8 cellular contexts compared by ENCODE assay signal in genomic region chr4:88818650-88819470, GRCh38.
DNase-seq lines count a peak whose midpoint lies in the region; ATAC-seq, FAIRE-seq and TF ChIP-seq lines count a peak whose summit lies in the region.

No MANE protein-coding gene starts in this region.

- no peak for TF ChIP-seq POLR2A in adrenal gland (IDR thresholded peaks at IDR 0.05)

- no peaks in the 10 kb centered on the region for H4K20me1 ChIP-seq in KMS-11 (ENCODE audit: insufficient read depth)
- peaks cover 28% of the 10 kb centered on the region for H4K20me1 ChIP-seq in hepatocyte (ENCODE audit: insufficient read depth, poor library complexity, severe bottlenecking)

- DNase-seq in GM03348 (ENCODE audit: low spot score) (peak; percentile 28), Panc1 (ENCODE audit: low read depth, low spot score) (peak; percentile 35), adrenal gland (peak in 6 of 7 donors; percentile 31 to 77 (median 46)), hepatocyte (ENCODE audit: low spot score) (peak; percentile 56), small intestine (peak; percentile 77), germinal center (ENCODE audit: low spot score) (no peak)

- H3K79me2 ChIP-seq in KMS-11 (ENCODE audit: insufficient read depth, low read depth) (no peaks in the 10 kb centered on the region), hepatocyte (peaks cover 88% of the 10 kb centered on the region)

- ATAC-seq in Panc1 = peak; percentile 58
- no peak for ATAC-seq in HG02973 (IDR thresholded peaks at IDR 0.05; ENCODE audit: unreplicated experiment)

- peak; percentile 71 for TF ChIP-seq CTCF in KMS-11 (conservative IDR thresholded peaks at IDR 0.05; ENCODE audit: low read depth, low read length)
- peak; percentile 79 for TF ChIP-seq CTCF in Panc1 (IDR thresholded peaks at IDR 0.05)
- peak; percentile 32 to 73 (median 61) for TF ChIP-seq CTCF in adrenal gland (IDR thresholded peaks at IDR 0.05)
- TF ChIP-seq CTCF in hepatocyte (IDR thresholded peaks at IDR 0.05; ENCODE audit: poor library complexity) = peak; percentile 67

- H3K9me3 ChIP-seq in Panc1 (ENCODE audit: control insufficient read depth, insufficient read depth, low read depth, low read length) = no peaks in the 10 kb centered on the region
- no peaks in the 10 kb centered on the region for H3K9me3 ChIP-seq in adrenal gland (replicated peaks in 1 of 3)
- no peaks in the 10 kb centered on the region for H3K9me3 ChIP-seq in hepatocyte (ENCODE audit: low read depth)
- H3K9me3 ChIP-seq in small intestine (ENCODE audit: control insufficient read depth, low read depth) = no peaks in the 10 kb centered on the region

- H2AFZ ChIP-seq in KMS-11 (ENCODE audit: low read depth) (no peak overlapping the region), hepatocyte (no peak overlapping the region)

- H3K27me3 ChIP-seq in KMS-11 (ENCODE audit: insufficient read depth, low read depth) (no peaks in the 10 kb centered on the region), Panc1 (ENCODE audit: control insufficient read depth, insufficient read depth, low read length) (no peaks in the 10 kb centered on the region), adrenal gland (no peaks in the 10 kb centered on the region), hepatocyte (no peaks in the 10 kb centered on the region), small intestine (ENCODE audit: control insufficient read depth in 2 of 2, insufficient read depth in 2 of 2, low read length in 2 of 2) (no peaks in the 10 kb centered on the region)

- no peak overlapping the region for H3K9ac ChIP-seq in KMS-11

- intact Hi-C loops in Panc1 (cut with micrococcal nuclease; ENCODE audit: unreplicated experiment) (loop anchor here (1.0 kb wide), 1 partner anchor 205 kb away; no protein-coding TSS in a partner anchor), adrenal gland (cut with DNase I) (loop anchor here (5.0 to 10.0 kb wide), 3 partner anchors 114 to 208 kb away; no protein-coding TSS in a partner anchor)

- no TSS peak for BruUV-seq in Panc1 (replicated peaks; lab: Mats Ljungman, UMichigan)

- POLR2A ChIA-PET in Panc1 (lab: Charles Lee) = no interaction called here

- H3K4me1 ChIP-seq in KMS-11 (ENCODE audit: low read depth, poor library complexity, severe bottlenecking) (peaks cover 35% of the 10 kb centered on the region), Panc1 (ENCODE audit: control insufficient read depth, insufficient read depth, low read length) (no peaks in the 10 kb centered on the region), adrenal gland (replicated peaks in 1 of 2) (peaks cover 9 to 66% of the 10 kb centered on the region in 2 donors), hepatocyte (ENCODE audit: insufficient read depth) (peaks cover 23% of the 10 kb centered on the region), small intestine (ENCODE audit: control insufficient read depth in 2 of 2, insufficient read depth in 1 of 2, low read depth in 1 of 2, low read length in 1 of 2) (peaks cover 0 to 10% of the 10 kb centered on the region in 2 donors)

- H3K27ac ChIP-seq in KMS-11 (no peak overlapping the region), Panc1 (ENCODE audit: low read length) (no peak overlapping the region), adrenal gland (no peak overlapping the region), hepatocyte (peak overlapping the region; percentile 91), small intestine (ENCODE audit: low read depth in 1 of 2, low read length in 1 of 2) (no peak overlapping the region)

- CTCF ChIA-PET in Panc1 (lab: Charles Lee) = interaction anchor here (0.6 to 1.1 kb wide), 2 partner anchors 204 to 292 kb away, joined by 3 to 13 read pairs; no protein-coding TSS in a partner anchor

- H3K4me2 ChIP-seq in KMS-11 (no peak overlapping the region), hepatocyte (peak overlapping the region; percentile 69)

- H3K4me3 ChIP-seq in KMS-11 (IDR thresholded peaks at IDR 0.05; ENCODE audit: insufficient read depth, low read depth, low read length) = no peak overlapping the region
- no peak overlapping the region for H3K4me3 ChIP-seq in Panc1 (ENCODE audit: low read depth in 2 of 2, low read length in 2 of 2)
- H3K4me3 ChIP-seq in adrenal gland = no peak overlapping the region
- no peak overlapping the region for H3K4me3 ChIP-seq in hepatocyte
- H3K4me3 ChIP-seq in small intestine (ENCODE audit: low read depth in 1 of 2, low read length in 2 of 2) = peak overlapping the region in 1 of 2 donors; percentile 28

- no peaks in the 10 kb centered on the region for H3K9me2 ChIP-seq in hepatocyte (replicated peaks; ENCODE audit: insufficient read depth)

- H3K36me3 ChIP-seq in KMS-11 (ENCODE audit: insufficient read depth) = no peaks in the 10 kb centered on the region
- no peaks in the 10 kb centered on the region for H3K36me3 ChIP-seq in Panc1 (ENCODE audit: control insufficient read depth, insufficient read depth, low read length)
- no peaks in the 10 kb centered on the region for H3K36me3 ChIP-seq in adrenal gland (replicated peaks in 1 of 2)
- H3K36me3 ChIP-seq in hepatocyte (replicated peaks; ENCODE audit: insufficient read depth, low read depth) = no peaks in the 10 kb centered on the region
- no peaks in the 10 kb centered on the region for H3K36me3 ChIP-seq in small intestine (ENCODE audit: control insufficient read depth in 2 of 2, insufficient read depth in 2 of 2, low read length in 2 of 2)

- WGBS in adrenal gland, 4 donors = 30 to 41% (median 35%) methylated on average over 5 of the region's 5 CpGs
- 23% methylated on average over 5 of the region's 5 CpGs for WGBS in hepatocyte (ENCODE audit: low lambda C conversion rate, missing lambda C conversion rate)
- 9 to 29% (median 28%) methylated on average over 5 of the region's 5 CpGs for WGBS in small intestine, 3 donors

- FAIRE-seq in small intestine (lab: Jason Lieb, UNC) = no peak

- in situ Hi-C loops in Panc1 (cut with HindIII; ENCODE audit: low pct_unique_long_range_greater_than_20kb, low sequenced_read_pairs) = no loop called here
